In the genomic region with DNA sequence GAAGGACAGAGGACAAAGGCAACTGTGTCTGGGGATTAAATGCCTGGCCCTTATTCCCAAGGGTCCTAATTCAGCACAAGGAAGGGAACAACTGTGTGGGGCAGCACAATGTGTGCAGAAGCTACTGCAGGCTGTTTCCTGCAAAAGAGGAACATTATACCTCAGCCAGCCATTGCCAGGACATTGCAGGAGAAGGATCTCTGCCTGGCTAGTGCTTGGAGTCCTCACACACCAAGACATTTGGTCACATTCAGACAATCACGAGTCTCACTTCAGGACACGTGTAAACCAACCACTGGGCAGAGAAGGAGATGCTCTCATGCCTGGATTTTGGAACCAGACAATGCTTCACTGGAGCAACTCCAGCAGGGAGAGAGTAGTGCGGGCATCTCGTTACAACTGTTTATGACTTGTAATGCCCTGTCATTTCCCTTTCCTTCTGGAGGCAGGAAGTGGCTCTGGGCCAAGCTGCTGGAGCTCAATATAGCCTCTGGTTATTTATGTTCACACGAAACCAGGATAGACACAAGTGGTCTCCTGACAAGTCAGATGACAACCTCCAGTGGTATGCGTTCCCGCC, we compare ENCODE assay signal across 8 cellular contexts. TPM values are rescaled to one million over a fixed set of nuclear protein-coding genes. Genes with fewer than 3 reads are reported as not detected.
DNase-seq lines count a peak whose midpoint lies in the region; ATAC-seq, FAIRE-seq and TF ChIP-seq lines count a peak whose summit lies in the region.

No MANE protein-coding gene starts in this region.

- H3K36me3 ChIP-seq in HCT116 (ENCODE audit: control insufficient read depth in 1 of 2, insufficient read depth in 2 of 2, low read length in 2 of 2) (no peaks in the 10 kb centered on the region), subcutaneous abdominal adipose tissue (ENCODE audit: control insufficient read depth in 5 of 5, insufficient read depth in 5 of 5, low read length in 5 of 5) (no peaks in the 10 kb centered on the region)

- BruUV-seq in HCT116 (replicated peaks; lab: Mats Ljungman, UMichigan) = no TSS peak

- no peak for FAIRE-seq in urothelium cell line (lab: Jason Lieb, UNC)

- H4K20me1 ChIP-seq in HCT116 (ENCODE audit: insufficient read depth) = no peaks in the 10 kb centered on the region

- ATAC-seq in HCT116 = peak; percentile 53

- POLR2A ChIA-PET in HCT116 (lab: Charles Lee) = no interaction called here

- CTCF ChIA-PET in HCT116 (lab: Charles Lee) = interaction anchor here (1.3 kb wide), 1 partner anchor 23 kb away, joined by 3 read pairs; no protein-coding TSS in a partner anchor

- no peaks in the 10 kb centered on the region for H3K9me3 ChIP-seq in HCT116 (ENCODE audit: control insufficient read depth in 1 of 2, insufficient read depth in 1 of 2, low read depth in 1 of 2, low read length in 2 of 2)
- no peaks in the 10 kb centered on the region for H3K9me3 ChIP-seq in subcutaneous abdominal adipose tissue (ENCODE audit: control insufficient read depth in 5 of 5, low read length in 5 of 5)

- H3K4me3 ChIP-seq in HCT116 (replicated peaks in 1 of 2; ENCODE audit: low read depth in 1 of 2, low read length in 2 of 2) (no peak overlapping the region), foreskin fibroblast (ENCODE audit: low read depth in 1 of 2, low read length in 2 of 2) (no peak overlapping the region), subcutaneous abdominal adipose tissue (ENCODE audit: low read depth in 1 of 5, low read length in 5 of 5) (peak overlapping the region in 4 of 5 donors; percentile 1 to 42 (median 20))

- H3K27ac ChIP-seq in HCT116 (ENCODE audit: low read depth, low read length) (no peak overlapping the region), subcutaneous abdominal adipose tissue (ENCODE audit: low read depth, low read length) (peak overlapping the region; percentile 71)

- H3K79me2 ChIP-seq in HCT116 (ENCODE audit: insufficient read depth, low read length) = no peaks in the 10 kb centered on the region

- intact Hi-C loops in HCT116 (cut with micrococcal nuclease) = no loop called here

- H3K9ac ChIP-seq in HCT116 (ENCODE audit: low read length) (no peak overlapping the region), subcutaneous abdominal adipose tissue (ENCODE audit: low read length in 5 of 5) (peak overlapping the region in 1 of 5 donors; percentile 50)

- TF ChIP-seq CTCF in HCT116 (IDR thresholded peaks at IDR 0.05 in 2 of 3, conservative IDR thresholded peaks at IDR 0.05 in 1 of 3; ENCODE audit: borderline replicate concordance in 1 of 3, insufficient read depth in 1 of 3, low read depth in 2 of 3, low read length in 2 of 3) = no peak
- no peak for TF ChIP-seq CTCF in foreskin fibroblast (IDR thresholded peaks at IDR 0.05; ENCODE audit: low read depth, low read length)

- no peaks in the 10 kb centered on the region for H3K9me2 ChIP-seq in HCT116 (ENCODE audit: insufficient read depth)

- H3K4me2 ChIP-seq in HCT116 (ENCODE audit: low read length) = peak overlapping the region; percentile 46

- H3K27me3 ChIP-seq in HCT116 (ENCODE audit: insufficient read depth, low read length) (no peaks in the 10 kb centered on the region), subcutaneous abdominal adipose tissue (ENCODE audit: control insufficient read depth in 5 of 5, insufficient read depth in 4 of 5, low read length in 5 of 5) (no peaks in the 10 kb centered on the region)

- no peak for TF ChIP-seq POLR2A in HCT116 (IDR thresholded peaks at IDR 0.05; ENCODE audit: borderline replicate concordance, extremely low read depth, insufficient read depth, insufficient read length)

- RAD21 ChIA-PET in HCT116 (lab: Charles Lee; ENCODE audit: low non-redundant PET in 1 of 2, low total read pairs in 2 of 2, uncharacterized antibody in 2 of 2, unreplicated experiment in 2 of 2) = no interaction called here

- peak overlapping the region; percentile 57 for H2AFZ ChIP-seq in HCT116 (ENCODE audit: low read depth, low read length, poor library complexity, severe bottlenecking)

- H3K4me1 ChIP-seq in HCT116 (ENCODE audit: control insufficient read depth in 1 of 2, insufficient read depth in 2 of 2, low read length in 2 of 2) (peaks cover 0 to 11% of the 10 kb centered on the region in 2 experiments; a peak in 3 of 4 replicates), subcutaneous abdominal adipose tissue (ENCODE audit: control insufficient read depth in 5 of 5, insufficient read depth in 5 of 5, low read length in 5 of 5) (peaks cover 0 to 21% (median 5%) of the 10 kb centered on the region in 5 donors)

- TF ChIP-seq RAD21 in HCT116 (IDR thresholded peaks at IDR 0.05; ENCODE audit: low read depth) = no peak

- DNase-seq in AG08395 (ENCODE audit: low spot score) = peak; percentile 68
- DNase-seq in HCT116 (ENCODE audit: low read depth, low spot score) = peak; percentile 3
- peak; percentile 29 to 61 for DNase-seq in SHP77 (lab: John Stamatoyannopoulos, UW)
- DNase-seq in foreskin fibroblast = peak; percentile 97 to 98
- no peak for DNase-seq in stimulated activated CD4-positive, alpha-beta T cell treated with anti-CD3 and anti-CD28 coated beads, Interleukin-4, amount 100 ng/mL, for 24 hours
- no peak for DNase-seq in urothelium cell line (ENCODE audit: low spot score)
- no peak for DNase-seq in NCI-H1694 treated with DMSO at 0.1 percent for 48 hours (lab: John Stamatoyannopoulos, UW)

TF ChIP-seq in HCT116, 20 proteins besides CTCF, POLR2A, EP300 and RAD21:
- TF ChIP-seq SP1 (IDR thresholded peaks at IDR 0.05; ENCODE audit: low read depth) (no peak), EGR1 (IDR thresholded peaks at IDR 0.05; ENCODE audit: low read depth) (no peak), SRF (IDR thresholded peaks at IDR 0.05; ENCODE audit: low read depth) (no peak), CBX3 (IDR thresholded peaks at IDR 0.05; ENCODE audit: low read depth) (no peak), ZNF274 (IDR thresholded peaks at IDR 0.05; ENCODE audit: low read depth, low read length) (no peak), TCF7L2 (IDR thresholded peaks at IDR 0.05; ENCODE audit: borderline replicate concordance, extremely low read depth, insufficient read depth, insufficient read length) (no peak), POLR2AphosphoS5 (IDR thresholded peaks at IDR 0.05; ENCODE audit: low read depth, low read length) (no peak), YY1 (IDR thresholded peaks at IDR 0.05; ENCODE audit: extremely low read depth, insufficient replicate concordance, low read depth, low read length) (no peak), SIN3A (IDR thresholded peaks at IDR 0.05; ENCODE audit: low read depth) (no peak), JUND (IDR thresholded peaks at IDR 0.05) (no peak), CEBPB (IDR thresholded peaks at IDR 0.05; ENCODE audit: low read depth) (no peak), EZH2 (IDR thresholded peaks at IDR 0.05) (no peak)
- TF ChIP-seq, protein P1, sequence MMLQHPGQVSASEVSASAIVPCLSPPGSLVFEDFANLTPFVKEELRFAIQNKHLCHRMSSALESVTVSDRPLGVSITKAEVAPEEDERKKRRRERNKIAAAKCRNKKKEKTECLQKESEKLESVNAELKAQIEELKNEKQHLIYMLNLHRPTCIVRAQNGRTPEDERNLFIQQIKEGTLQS (IDR thresholded peaks at IDR 0.05) = no peak
- TF ChIP-seq, protein P2, sequence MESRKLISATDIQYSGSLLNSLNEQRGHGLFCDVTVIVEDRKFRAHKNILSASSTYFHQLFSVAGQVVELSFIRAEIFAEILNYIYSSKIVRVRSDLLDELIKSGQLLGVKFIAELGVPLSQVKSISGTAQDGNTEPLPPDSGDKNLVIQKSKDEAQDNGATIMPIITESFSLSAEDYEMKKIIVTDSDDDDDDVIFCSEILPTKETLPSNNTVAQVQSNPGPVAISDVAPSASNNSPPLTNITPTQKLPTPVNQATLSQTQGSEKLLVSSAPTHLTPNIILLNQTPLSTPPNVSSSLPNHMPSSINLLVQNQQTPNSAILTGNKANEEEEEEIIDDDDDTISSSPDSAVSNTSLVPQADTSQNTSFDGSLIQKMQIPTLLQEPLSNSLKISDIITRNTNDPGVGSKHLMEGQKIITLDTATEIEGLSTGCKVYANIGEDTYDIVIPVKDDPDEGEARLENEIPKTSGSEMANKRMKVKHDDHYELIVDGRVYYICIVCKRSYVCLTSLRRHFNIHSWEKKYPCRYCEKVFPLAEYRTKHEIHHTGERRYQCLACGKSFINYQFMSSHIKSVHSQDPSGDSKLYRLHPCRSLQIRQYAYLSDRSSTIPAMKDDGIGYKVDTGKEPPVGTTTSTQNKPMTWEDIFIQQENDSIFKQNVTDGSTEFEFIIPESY (IDR thresholded peaks at IDR 0.05; ENCODE audit: extremely low read depth, insufficient replicate concordance, low read length) = no peak
- TF ChIP-seq, protein P3, sequence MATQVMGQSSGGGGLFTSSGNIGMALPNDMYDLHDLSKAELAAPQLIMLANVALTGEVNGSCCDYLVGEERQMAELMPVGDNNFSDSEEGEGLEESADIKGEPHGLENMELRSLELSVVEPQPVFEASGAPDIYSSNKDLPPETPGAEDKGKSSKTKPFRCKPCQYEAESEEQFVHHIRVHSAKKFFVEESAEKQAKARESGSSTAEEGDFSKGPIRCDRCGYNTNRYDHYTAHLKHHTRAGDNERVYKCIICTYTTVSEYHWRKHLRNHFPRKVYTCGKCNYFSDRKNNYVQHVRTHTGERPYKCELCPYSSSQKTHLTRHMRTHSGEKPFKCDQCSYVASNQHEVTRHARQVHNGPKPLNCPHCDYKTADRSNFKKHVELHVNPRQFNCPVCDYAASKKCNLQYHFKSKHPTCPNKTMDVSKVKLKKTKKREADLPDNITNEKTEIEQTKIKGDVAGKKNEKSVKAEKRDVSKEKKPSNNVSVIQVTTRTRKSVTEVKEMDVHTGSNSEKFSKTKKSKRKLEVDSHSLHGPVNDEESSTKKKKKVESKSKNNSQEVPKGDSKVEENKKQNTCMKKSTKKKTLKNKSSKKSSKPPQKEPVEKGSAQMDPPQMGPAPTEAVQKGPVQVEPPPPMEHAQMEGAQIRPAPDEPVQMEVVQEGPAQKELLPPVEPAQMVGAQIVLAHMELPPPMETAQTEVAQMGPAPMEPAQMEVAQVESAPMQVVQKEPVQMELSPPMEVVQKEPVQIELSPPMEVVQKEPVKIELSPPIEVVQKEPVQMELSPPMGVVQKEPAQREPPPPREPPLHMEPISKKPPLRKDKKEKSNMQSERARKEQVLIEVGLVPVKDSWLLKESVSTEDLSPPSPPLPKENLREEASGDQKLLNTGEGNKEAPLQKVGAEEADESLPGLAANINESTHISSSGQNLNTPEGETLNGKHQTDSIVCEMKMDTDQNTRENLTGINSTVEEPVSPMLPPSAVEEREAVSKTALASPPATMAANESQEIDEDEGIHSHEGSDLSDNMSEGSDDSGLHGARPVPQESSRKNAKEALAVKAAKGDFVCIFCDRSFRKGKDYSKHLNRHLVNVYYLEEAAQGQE (IDR thresholded peaks at IDR 0.05; ENCODE audit: low read depth) = no peak
- TF ChIP-seq, protein P4, sequence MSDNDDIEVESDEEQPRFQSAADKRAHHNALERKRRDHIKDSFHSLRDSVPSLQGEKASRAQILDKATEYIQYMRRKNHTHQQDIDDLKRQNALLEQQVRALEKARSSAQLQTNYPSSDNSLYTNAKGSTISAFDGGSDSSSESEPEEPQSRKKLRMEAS (IDR thresholded peaks at IDR 0.05) = no peak

RNA-seq across cellular contexts. Expression of a gene that starts 23.9 kb away (rescaled TPM):
- total RNA-seq in HCT116 (2021; ENCODE audit: unreplicated experiment) = 10.2 TPM
- 3.2 and 3.9 TPM in 2 replicates for polyA plus RNA-seq in HCT116 (2012)

Comparison
In these comparisons a context has a peak if more than half of its experiments do, and no peak if none do; other contexts are left out.
1. DNase-seq: peak in AG08395 (single experiment), HCT116 (single experiment), SHP77 (2 of 2) and foreskin fibroblast (2 of 2); none in stimulated activated CD4-positive, alpha-beta T cell treated with anti-CD3 and anti-CD28 coated beads, Interleukin-4, amount 100 ng/mL, for 24 hours (single experiment), urothelium cell line (single experiment) and NCI-H1694 treated with DMSO at 0.1 percent for 48 hours (single experiment).
2. H3K4me3 ChIP-seq: peak in subcutaneous abdominal adipose tissue (4 of 5); none in HCT116 (0 of 2) and foreskin fibroblast (0 of 2).